9 cellular contexts compared by ENCODE assay signal in genomic region chr2:191202209-191202721, GRCh38. TPM values are rescaled to one million over a fixed set of nuclear protein-coding genes. Genes with fewer than 3 reads are reported as not detected.
A peak's percentile ranks its signal among the peaks of the same experiment; 100 is the strongest.
DNase-seq lines count a peak whose midpoint lies in the region; ATAC-seq, FAIRE-seq and TF ChIP-seq lines count a peak whose summit lies in the region.
"Had no signal": no experiment of that assay in that cellular context is flagged by ENCODE, and none has a peak within 500 bp of the region (broad histone marks: within the 10 kb centered on the region; RNA-seq: fewer than 3 reads in every experiment).

No MANE protein-coding gene starts in this region.

- peak overlapping the region; percentile 25 for H3K4me3 Mint-ChIP-seq in T-helper 17 cell

- WGBS in sigmoid colon, 2 donors = 65 to 67% methylated on average over 2 of the region's 2 CpGs
- WGBS in adrenal gland, 4 donors = 39 to 48% (median 46%) methylated on average over 2 of the region's 2 CpGs

- TF ChIP-seq POLR2A in GM12891 (IDR thresholded peaks at IDR 0.05; ENCODE audit: low read depth, low read length) = no peak
- no peak for TF ChIP-seq POLR2A in sigmoid colon (IDR thresholded peaks at IDR 0.05)
- no peak for TF ChIP-seq POLR2A in adrenal gland (IDR thresholded peaks at IDR 0.05)

- intact Hi-C loops in sigmoid colon (cut with DNase I) (no loop called here), adrenal gland (cut with DNase I) (no loop called here)

- H3K27ac Mint-ChIP-seq in T-helper 17 cell = peak overlapping the region; percentile 69

- H3K27ac ChIP-seq in sigmoid colon (peak overlapping the region in 3 of 4 donors; percentile 16 to 34 (median 26)), adrenal gland (no peak overlapping the region)
- H3K27ac ChIP-seq: cardiac muscle cell had no signal

- DNase-seq in GM12891 (ENCODE audit: insufficient read length, low spot score) (no peak), T-helper 17 cell (no peak), fibroblast of gingiva (ENCODE audit: low read depth) (peak; percentile 73), sigmoid colon (no peak), adrenal gland (no peak), SW480 (ENCODE audit: low spot score) (no peak)

- H3K36me3 Mint-ChIP-seq in T-helper 17 cell (ENCODE audit: low read depth) = peaks cover 2% of the 10 kb centered on the region

- no peak for TF ChIP-seq EP300 in sigmoid colon (IDR thresholded peaks at IDR 0.05)

- H3K9me3 ChIP-seq in T-helper 17 cell (ENCODE audit: control insufficient read depth, low read length, poor library complexity, severe bottlenecking) = no peaks in the 10 kb centered on the region
- peaks cover 0 to 2% (median 0%) of the 10 kb centered on the region in 4 donors for H3K9me3 ChIP-seq in sigmoid colon
- H3K9me3 ChIP-seq in adrenal gland (replicated peaks in 1 of 3) = no peaks in the 10 kb centered on the region

- H3K4me1 Mint-ChIP-seq in T-helper 17 cell = peaks cover 27% of the 10 kb centered on the region

- H3K27me3 ChIP-seq in sigmoid colon (no peaks in the 10 kb centered on the region), adrenal gland (no peaks in the 10 kb centered on the region)
- H3K27me3 ChIP-seq: cardiac muscle cell had no signal

- no peak for ATAC-seq in T-helper 17 cell
- ATAC-seq in HG02571 (IDR thresholded peaks at IDR 0.05; ENCODE audit: unreplicated experiment) = no peak

- no peaks in the 10 kb centered on the region for H3K27me3 Mint-ChIP-seq in T-helper 17 cell

- TF ChIP-seq CTCF in sigmoid colon (IDR thresholded peaks at IDR 0.05) = no peak
- TF ChIP-seq CTCF in adrenal gland (IDR thresholded peaks at IDR 0.05) = no peak

- FAIRE-seq in GM12891 (lab: Jason Lieb, UNC) = peak; percentile 41
- FAIRE-seq: islet of Langerhans had no signal

- H3K4me3 ChIP-seq in sigmoid colon = no peak overlapping the region
- no peak overlapping the region for H3K4me3 ChIP-seq in adrenal gland
- H3K4me3 ChIP-seq: cardiac muscle cell had no signal

- H3K4me1 ChIP-seq in sigmoid colon (no peaks in the 10 kb centered on the region), adrenal gland (replicated peaks in 1 of 2) (no peaks in the 10 kb centered on the region)

- H3K36me3 ChIP-seq in sigmoid colon (no peaks in the 10 kb centered on the region), adrenal gland (replicated peaks in 1 of 2) (no peaks in the 10 kb centered on the region)
- H3K36me3 ChIP-seq: cardiac muscle cell had no signal

TF ChIP-seq in GM12891, 5 proteins besides CTCF, POLR2A, EP300 and RAD21:
- TF ChIP-seq SPI1 (IDR thresholded peaks at IDR 0.05; ENCODE audit: low read depth, low read length) = no peak
- no peak for TF ChIP-seq PAX5 (IDR thresholded peaks at IDR 0.05; ENCODE audit: insufficient read depth, low read length, severe bottlenecking)
- TF ChIP-seq POLR2AphosphoS5 (IDR thresholded peaks at IDR 0.05; ENCODE audit: low read depth, low read length) = no peak
- TF ChIP-seq POU2F2 (IDR thresholded peaks at IDR 0.05; ENCODE audit: low read depth, low read length) = no peak
- no peak for TF ChIP-seq TAF1 (IDR thresholded peaks at IDR 0.05; ENCODE audit: low read depth, low read length)

RNA-seq across cellular contexts. Expression of gene MYO1B, which starts 42.9 kb away (rescaled TPM):
- polyA plus RNA-seq in GM12891 (2012; ENCODE audit: low read depth, missing spikeins) = 1.0 TPM
- under 1 TPM; 0.23 to 0.52 TPM for total RNA-seq in T-helper 17 cell
- total RNA-seq in sigmoid colon = 10 to 100 TPM in 1 of 4 donors, 1 to 10 TPM in 3; 6.2 to 16.3 (median 9.5) TPM
- 10 to 100 TPM; 13.8 to 37.1 (median 14.8) TPM for polyA plus RNA-seq in sigmoid colon
- 10 to 100 TPM in 6 of 8 donors, 1 to 10 TPM in 2; 8.0 to 20.2 (median 14.0) TPM for total RNA-seq in adrenal gland
- polyA plus RNA-seq in adrenal gland = 10 to 100 TPM in 1 of 3 donors, 1 to 10 TPM in 2; 6.9 to 18.0 (median 6.9) TPM

RNA-seq across cellular contexts. Expression of gene STAT4, which starts 51.5 kb away (rescaled TPM):
- 1.8 TPM for polyA plus RNA-seq in GM12891 (2012; ENCODE audit: low read depth, missing spikeins)
- total RNA-seq in T-helper 17 cell (100 to 1,000 TPM; 117 to 128 TPM), sigmoid colon (1 to 10 TPM in 1 of 4 donors, under 1 TPM in 2, not detected in 1; 0.68 to 2.3 (median 0.71) TPM), adrenal gland (1 to 10 TPM in 6 of 8 donors, under 1 TPM in 2; 0.52 to 4.9 (median 1.3) TPM)
- polyA plus RNA-seq in sigmoid colon (1 to 10 TPM in 1 of 3 donors, under 1 TPM in 2; 0.46 to 4.6 (median 0.60) TPM), adrenal gland (1 to 10 TPM; 1.8 to 5.1 (median 4.1) TPM)

Comparison
In these comparisons a context has a peak if more than half of its experiments do, and no peak if none do; other contexts are left out.
1. H3K27ac ChIP-seq: peak in sigmoid colon (3 of 4); none in adrenal gland (0 of 5).
2. RNA of gene MYO1B, which starts 42.9 kb away (total RNA-seq): 8.0 to 20.2 TPM in adrenal gland and 6.2 to 16.3 TPM in sigmoid colon; 0.23 to 0.52 TPM in T-helper 17 cell; every median in the first group is over 4 times any median in the second.
3. RNA of gene STAT4, which starts 51.5 kb away (total RNA-seq): 117 to 128 TPM in T-helper 17 cell; 0.52 to 4.9 TPM in adrenal gland and 0.68 to 2.3 TPM in sigmoid colon; every median in the first group is over 10 times any median in the second.